Comparison of ENCODE assay signal across 17 cellular contexts in the genomic region with DNA sequence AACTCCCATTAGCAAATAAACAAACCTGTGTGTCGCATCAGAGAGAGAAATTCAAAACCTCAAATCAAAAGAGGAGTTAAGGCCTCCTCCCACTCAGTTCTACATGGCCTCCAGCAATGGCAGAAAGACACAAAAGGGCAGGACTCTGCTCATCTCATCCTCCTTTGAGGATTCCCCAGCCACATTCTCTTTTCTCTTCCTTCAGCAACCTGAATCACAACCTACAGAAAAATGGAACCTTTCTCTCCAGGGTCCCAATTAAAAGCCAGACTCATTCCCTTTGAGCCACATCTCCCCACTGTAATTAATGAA. TPM values are rescaled to one million over a fixed set of nuclear protein-coding genes. Genes with fewer than 3 reads are reported as not detected.
DNase-seq lines count a peak whose midpoint lies in the region; ATAC-seq, FAIRE-seq and TF ChIP-seq lines count a peak whose summit lies in the region.
"Had no signal": no experiment of that assay in that cellular context is flagged by ENCODE, and none has a peak within 500 bp of the region (broad histone marks: within the 10 kb centered on the region; RNA-seq: fewer than 3 reads in every experiment).

No MANE protein-coding gene starts in this region.

- H3K27ac ChIP-seq in HepG2 (ENCODE audit: extremely low read length, insufficient read depth, low read length): peak overlapping the region; percentile 60
- no peak overlapping the region for H3K27ac ChIP-seq in right lobe of liver
- H3K27ac ChIP-seq: Peyer's patch had no signal

- H3K27ac Mint-ChIP-seq in glutamatergic neuron (ENCODE audit: unreplicated experiment) (peak overlapping the region; percentile 97), type B pancreatic cell (peak overlapping the region; percentile 88)
- H3K27ac Mint-ChIP-seq: endodermal cell had no signal

- intact Hi-C loops in HepG2 (cut with micrococcal nuclease; ENCODE audit: unreplicated experiment): no loop called here
- intact Hi-C loops in right lobe of liver (cut with DNase I): no loop called here

- H4K20me1 ChIP-seq in HepG2 (ENCODE audit: insufficient read depth, low read length): no peaks in the 10 kb centered on the region

- no peak for ATAC-seq in HepG2
- no peak for ATAC-seq in right lobe of liver
- ATAC-seq in HG02970 (IDR thresholded peaks at IDR 0.05; ENCODE audit: low FRiP score, unreplicated experiment): no peak
- ATAC-seq: sciatic nerve had no signal

- H3K9me3 ChIP-seq in HepG2 (ENCODE audit: low read length) (no peaks in the 10 kb centered on the region), right lobe of liver (no peaks in the 10 kb centered on the region)
- H3K9me3 ChIP-seq: Peyer's patch had no signal

- H3K27me3 Mint-ChIP-seq in glutamatergic neuron (ENCODE audit: unreplicated experiment): no peaks in the 10 kb centered on the region
- peaks cover 11% of the 10 kb centered on the region for H3K27me3 Mint-ChIP-seq in type B pancreatic cell
- H3K27me3 Mint-ChIP-seq: T-cell had no signal

- peak overlapping the region; percentile 47 for H3K4me3 Mint-ChIP-seq in glutamatergic neuron (ENCODE audit: unreplicated experiment)
- peak overlapping the region; percentile 13 for H3K4me3 Mint-ChIP-seq in type B pancreatic cell
- H3K4me3 Mint-ChIP-seq: endodermal cell had no signal

- H3K36me3 ChIP-seq in HepG2 (replicated peaks in 1 of 2; ENCODE audit: control insufficient read depth in 1 of 2, insufficient read depth in 2 of 2, low read length in 2 of 2) (no peaks in the 10 kb centered on the region), right lobe of liver (no peaks in the 10 kb centered on the region)
- H3K36me3 ChIP-seq: Peyer's patch had no signal

- TF ChIP-seq EP300 in HepG2 (IDR thresholded peaks at IDR 0.05; ENCODE audit: low read depth in 2 of 2, low read length in 2 of 2) (no peak), HepG2 (CRISPR knock-in tag; IDR thresholded peaks at IDR 0.05; ENCODE audit: borderline replicate concordance) (no peak)

- CTCF ChIA-PET in HepG2 (lab: Yijun Ruan, JAX; ENCODE audit: low intra/inter-chr PET ratio, low total read pairs): no interaction called here

- FAIRE-seq in HepG2 (lab: Jason Lieb, UNC): no peak

- H3K27me3 ChIP-seq in HepG2 (ENCODE audit: control insufficient read depth in 1 of 2, insufficient read depth in 2 of 2, low read length in 2 of 2): no peaks in the 10 kb centered on the region
- H3K27me3 ChIP-seq in right lobe of liver: no peaks in the 10 kb centered on the region
- H3K27me3 ChIP-seq: Peyer's patch had no signal

- 88% methylated on average over 1 of the region's 1 CpG for WGBS in HepG2 (ENCODE audit: low lambda C conversion rate)
- no CpG with 5 or more reads among the region's 1 CpG for WGBS in right lobe of liver (ENCODE audit: insufficient coverage, low coverage, low lambda C conversion rate, missing lambda C conversion rate)

- no peaks in the 10 kb centered on the region for H3K36me3 Mint-ChIP-seq in glutamatergic neuron (ENCODE audit: unreplicated experiment)
- no peaks in the 10 kb centered on the region for H3K36me3 Mint-ChIP-seq in type B pancreatic cell

- peaks cover 97% of the 10 kb centered on the region for H3K79me2 ChIP-seq in HepG2 (ENCODE audit: insufficient read depth, low read length)

- H3K4me3 ChIP-seq in HepG2 (replicated peaks in 1 of 3; ENCODE audit: insufficient read depth in 1 of 3, low read depth in 2 of 3, low read length in 3 of 3) (no peak overlapping the region), right lobe of liver (no peak overlapping the region)
- H3K4me3 ChIP-seq: Peyer's patch had no signal

- no peak overlapping the region for H2AFZ ChIP-seq in HepG2 (ENCODE audit: low read length)

- POLR2A ChIA-PET in HepG2 (lab: Yijun Ruan, JAX): interaction anchor here (2.8 kb wide), 1 partner anchor 8 kb away, joined by 16 read pairs; a partner anchor contains a TSS

- TF ChIP-seq POLR2A in HepG2 (IDR thresholded peaks at IDR 0.05; ENCODE audit: insufficient read depth in 1 of 2, low read depth in 2 of 2, low read length in 2 of 2) (no peak), right lobe of liver (IDR thresholded peaks at IDR 0.05) (no peak)

- TF ChIP-seq RAD21 in HepG2 (CRISPR knock-in tag; IDR thresholded peaks at IDR 0.05): no peak

- TF ChIP-seq CTCF in HepG2 (CRISPR knock-in tag; IDR thresholded peaks at IDR 0.05) (no peak), right lobe of liver (IDR thresholded peaks at IDR 0.05) (no peak), glutamatergic neuron (IDR thresholded peaks at IDR 0.05; ENCODE audit: partially characterized antibody, unreplicated experiment) (no peak), type B pancreatic cell (conservative IDR thresholded peaks at IDR 0.05) (no peak)

- H3K9me3 Mint-ChIP-seq in glutamatergic neuron (ENCODE audit: unreplicated experiment) (peaks cover 7% of the 10 kb centered on the region), type B pancreatic cell (no peaks in the 10 kb centered on the region)
- H3K9me3 Mint-ChIP-seq: endodermal cell, T-cell had no signal

- H3K4me1 ChIP-seq in HepG2 (ENCODE audit: insufficient read depth, low read length): peaks cover 72% of the 10 kb centered on the region
- no peaks in the 10 kb centered on the region for H3K4me1 ChIP-seq in right lobe of liver

- no peak overlapping the region; the same call in 1 of the 2 replicates for H3K9ac ChIP-seq in HepG2 (ENCODE audit: insufficient read depth, low read depth, low read length)

- in situ Hi-C loops in HepG2 (cut with HindIII; ENCODE audit: extremely low pct_ligation_motif_present, low pct_unique_long_range_greater_than_20kb): no loop called here

- no peak for DNase-seq in HepG2 (ENCODE audit: low spot score)
- DNase-seq in right lobe of liver: no peak
- DNase-seq in RPMI7951 (ENCODE audit: low read depth): peak; percentile 62
- DNase-seq in glutamatergic neuron: no peak
- no peak for DNase-seq in type B pancreatic cell (ENCODE audit: extremely low spot score, unreplicated experiment)
- DNase-seq in NCI-H345 (lab: John Stamatoyannopoulos, UW): no peak
- no peak for DNase-seq in activated effector memory CD4-positive, alpha-beta T cell treated with anti-CD3 and anti-CD28 coated beads, Interleukin-2, amount 50 U/mL, for 16 hours
- DNase-seq: activated CD4-positive, alpha-beta T cell treated with anti-CD3 and anti-CD28 coated beads for 1 hour; activated T-cell treated with anti-CD3 and anti-CD28 coated beads for 4 hours; endodermal cell; KBM-7; NCI-H146; NCI-H524 treated with DMSO at 0.1 percent for 48 hours; Peyer's patch; T-cell had no signal

- peaks cover 56% of the 10 kb centered on the region for H3K4me1 Mint-ChIP-seq in glutamatergic neuron (ENCODE audit: low read depth, unreplicated experiment)
- peaks cover 18% of the 10 kb centered on the region for H3K4me1 Mint-ChIP-seq in type B pancreatic cell (ENCODE audit: unreplicated experiment)

- H3K4me2 ChIP-seq in HepG2 (ENCODE audit: low read depth, low read length): no peak overlapping the region

- BruUV-seq in HepG2 (replicated peaks; lab: Mats Ljungman, UMichigan): no TSS peak

TF ChIP-seq in HepG2, 621 proteins besides CTCF, POLR2A, EP300 and RAD21 (continues in another document):
- TF ChIP-seq STAT5B (CRISPR knock-in tag; IDR thresholded peaks at IDR 0.05): no peak

RNA-seq across cellular contexts. Expression of a gene that starts 7.9 kb away (rescaled TPM):
- total RNA-seq in HepG2 (2016; rRNA removed; fragmentation: Illumina TruSeq; extraction: Trizol): 26.4 and 28.9 TPM in 2 replicates
- 6.6 and 7.4 TPM in 2 replicates for total RNA-seq in HepG2 (2016; cell fraction: cytosol; rRNA removed; fragmentation: Illumina TruSeq; extraction: Trizol; ENCODE audit: low read depth)
- 22.4 and 26.0 TPM in 2 replicates for total RNA-seq in HepG2 (2016; cell fraction: insoluble cytoplasmic fraction; rRNA removed; fragmentation: Illumina TruSeq; extraction: Trizol)
- total RNA-seq in HepG2 (2016; cell fraction: membrane; rRNA removed; fragmentation: Illumina TruSeq; extraction: Trizol): 11.1 and 11.2 TPM in 2 replicates
- total RNA-seq in HepG2 (2016; cell fraction: nucleus; rRNA removed; fragmentation: Illumina TruSeq; extraction: Trizol): 39.7 and 41.7 TPM in 2 replicates
- 8.8 and 9.7 TPM in 2 replicates for polyA plus RNA-seq in HepG2 (2011; rRNA removed)
- polyA plus RNA-seq in HepG2 (2011; cell fraction: cytosol; rRNA removed): 3.7 and 4.4 TPM in 2 replicates
- polyA plus RNA-seq in HepG2 (2011; cell fraction: nucleus; rRNA removed): 22.4 and 23.2 TPM in 2 replicates
- 7.1 and 8.1 TPM in 2 replicates for polyA plus RNA-seq in HepG2 (2012)
- 1.5 and 1.8 TPM in 2 replicates for polyA plus RNA-seq in HepG2 (2016; cell fraction: cytosol; fragmentation: Illumina TruSeq; extraction: Trizol; ENCODE audit: low read depth)
- polyA plus RNA-seq in HepG2 (2016; cell fraction: insoluble cytoplasmic fraction; fragmentation: Illumina TruSeq; extraction: Trizol; ENCODE audit: low read depth): 16.7 and 19.5 TPM in 2 replicates
- polyA plus RNA-seq in HepG2 (2016; cell fraction: membrane; fragmentation: Illumina TruSeq; extraction: Trizol; ENCODE audit: low read depth): 4.2 and 4.7 TPM in 2 replicates
- 65.6 and 72.4 TPM in 2 replicates for polyA plus RNA-seq in HepG2 (2016; cell fraction: nucleus; fragmentation: Illumina TruSeq; extraction: Trizol; ENCODE audit: insufficient read depth, low read depth)
- 15.3 and 17.6 TPM in 2 replicates for polyA minus RNA-seq in HepG2 (2011; rRNA and poly(A)+ RNA removed; ENCODE audit: low replicate concordance)
- 8.8 and 11.6 TPM in 2 replicates for polyA minus RNA-seq in HepG2 (2011; cell fraction: cytosol; rRNA and poly(A)+ RNA removed)
- polyA minus RNA-seq in HepG2 (2011; cell fraction: nucleus; rRNA and poly(A)+ RNA removed): 43.5 and 49.5 TPM in 2 replicates
- total RNA-seq in right lobe of liver: 1 to 10 TPM in 5 of 6 experiments, under 1 TPM in 1; 0.70 to 8.2 (median 2.4) TPM
- 35.0 and 39.4 TPM in 2 replicates for total RNA-seq in RPMI7951 (2014; rRNA removed; shearing (Covaris generic))
- total RNA-seq in glutamatergic neuron (ENCODE audit: unreplicated experiment): 37.5 TPM
- 18.3 and 43.7 TPM in 2 replicates for total RNA-seq in type B pancreatic cell (ENCODE audit: low replicate concordance)
